Comparison of ENCODE assay signal across 20 cellular contexts in the genomic region with DNA sequence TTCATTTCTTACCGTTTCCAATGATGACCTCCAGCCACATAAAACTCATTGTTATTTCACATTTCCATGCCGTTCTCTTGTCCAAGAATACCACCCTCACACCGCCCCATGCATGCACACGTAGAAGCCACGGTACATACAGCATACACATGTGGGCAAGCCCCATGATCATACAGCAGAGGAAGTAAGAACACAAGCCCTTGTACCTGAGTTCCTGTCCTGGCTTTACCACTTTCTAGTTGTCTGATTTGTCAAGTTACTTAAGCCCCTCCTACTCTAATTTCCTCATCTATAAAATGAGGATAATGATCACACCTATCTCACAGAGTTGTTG. TPM values are rescaled to one million over a fixed set of nuclear protein-coding genes. Genes with fewer than 3 reads are reported as not detected.
DNase-seq lines count a peak whose midpoint lies in the region; ATAC-seq, FAIRE-seq and TF ChIP-seq lines count a peak whose summit lies in the region.
"Had no signal": no experiment of that assay in that cellular context is flagged by ENCODE, and none has a peak within 500 bp of the region (broad histone marks: within the 10 kb centered on the region; RNA-seq: fewer than 3 reads in every experiment).

No MANE protein-coding gene starts in this region.

- H3K9me3 ChIP-seq in T-helper 17 cell (ENCODE audit: control insufficient read depth, low read length, poor library complexity, severe bottlenecking) (no peaks in the 10 kb centered on the region), A673 (ENCODE audit: low read depth, low read length, poor library complexity, severe bottlenecking) (no peaks in the 10 kb centered on the region)
- H3K9me3 ChIP-seq: gastrocnemius medialis, stomach, upper lobe of left lung had no signal

- peaks cover 15% of the 10 kb centered on the region for H3K4me1 ChIP-seq in A673 (ENCODE audit: insufficient read depth, low read length, poor library complexity, severe bottlenecking)

- no peak for DNase-seq in stimulated activated naive CD8-positive, alpha-beta T cell treated with anti-CD3 and anti-CD28 coated beads, Interleukin-15, Interleukin-2, amounts not matched to agents 100 U/mL and 50 U/mL, for 24 hours
- DNase-seq in T-helper 17 cell (peak in 1 of 3 donors; percentile 14), urothelium cell line (ENCODE audit: low spot score) (no peak), A673 (ENCODE audit: low spot score) (no peak), GM13977 (ENCODE audit: low spot score) (no peak)
- DNase-seq in activated naive CD8-positive, alpha-beta T cell treated with anti-CD3 and anti-CD28 coated beads, Interleukin-2, amount 50 U/mL, for 24 hours: no peak
- DNase-seq: activated CD8-positive, alpha-beta memory T cell treated with anti-CD3 and anti-CD28 coated beads, Interleukin-2, amount 50 U/mL, for 48 hours; Calu3; gastrocnemius medialis; kidney glomerular epithelial cell; naive B cell; NCI-H1436; NCI-H526; posterior cingulate gyrus; stomach; upper lobe of left lung had no signal

- H3K27ac ChIP-seq in A673 (ENCODE audit: low read depth, low read length, poor library complexity, severe bottlenecking): no peak overlapping the region
- H3K27ac ChIP-seq: gastrocnemius medialis had no signal

- H3K4me3 Mint-ChIP-seq in stimulated activated naive CD8-positive, alpha-beta T cell treated with anti-CD3 and anti-CD28 coated beads, Interleukin-15, Interleukin-2, amounts not matched to agents 100 ng/mL and 50 ng/mL, for 24 hours: peak overlapping the region; percentile 48
- H3K4me3 Mint-ChIP-seq in T-helper 17 cell: peak overlapping the region; percentile 83
- H3K4me3 Mint-ChIP-seq in activated naive CD8-positive, alpha-beta T cell treated with anti-CD3 and anti-CD28 coated beads, Interleukin-2, amount 50 U/mL, for 24 hours: no peak overlapping the region
- H3K4me3 Mint-ChIP-seq: memory B cell, naive B cell had no signal

- CTCF ChIA-PET in A673 (lab: Charles Lee): no interaction called here

- peaks cover 66% of the 10 kb centered on the region for H3K4me1 Mint-ChIP-seq in stimulated activated naive CD8-positive, alpha-beta T cell treated with anti-CD3 and anti-CD28 coated beads, Interleukin-15, Interleukin-2, amounts not matched to agents 100 ng/mL and 50 ng/mL, for 24 hours (ENCODE audit: low read depth)
- peaks cover 55% of the 10 kb centered on the region for H3K4me1 Mint-ChIP-seq in T-helper 17 cell
- peaks cover 74% of the 10 kb centered on the region for H3K4me1 Mint-ChIP-seq in activated naive CD8-positive, alpha-beta T cell treated with anti-CD3 and anti-CD28 coated beads, Interleukin-2, amount 50 U/mL, for 24 hours
- H3K4me1 Mint-ChIP-seq: naive B cell had no signal

- no peaks in the 10 kb centered on the region for H3K36me3 ChIP-seq in A673 (ENCODE audit: insufficient read depth, low read length, poor library complexity, severe bottlenecking)
- H3K36me3 ChIP-seq: gastrocnemius medialis, upper lobe of left lung had no signal

- no peak for ATAC-seq in stimulated activated naive CD8-positive, alpha-beta T cell treated with anti-CD3 and anti-CD28 coated beads, Interleukin-15, Interleukin-2, amounts not matched to agents 100 U/mL and 50 U/mL, for 24 hours
- peak; percentile 79 for ATAC-seq in T-helper 17 cell
- no peak for ATAC-seq in activated naive CD8-positive, alpha-beta T cell treated with anti-CD3 and anti-CD28 coated beads, Interleukin-2, amount 50 U/mL, for 24 hours
- ATAC-seq in GM19397 (IDR thresholded peaks at IDR 0.05; ENCODE audit: unreplicated experiment): no peak
- ATAC-seq: gastrocnemius medialis had no signal

- in situ Hi-C loops in GM13977 (cut with MboI; ENCODE audit: low pct_unique_long_range_greater_than_20kb, low sequenced_read_pairs, unreplicated experiment): no loop called here

- TF ChIP-seq CTCF in A673 (conservative IDR thresholded peaks at IDR 0.05; ENCODE audit: low read depth, low read length): no peak
- TF ChIP-seq CTCF in GM13977 (IDR thresholded peaks at IDR 0.05; ENCODE audit: extremely low read depth, insufficient read depth, missing control alignments): no peak

- peak overlapping the region; percentile 99 for H3K27ac Mint-ChIP-seq in stimulated activated naive CD8-positive, alpha-beta T cell treated with anti-CD3 and anti-CD28 coated beads, Interleukin-15, Interleukin-2, amounts not matched to agents 100 ng/mL and 50 ng/mL, for 24 hours
- peak overlapping the region; percentile 98 for H3K27ac Mint-ChIP-seq in T-helper 17 cell
- H3K27ac Mint-ChIP-seq in activated naive CD8-positive, alpha-beta T cell treated with anti-CD3 and anti-CD28 coated beads, Interleukin-2, amount 50 U/mL, for 24 hours: peak overlapping the region; percentile 96
- H3K27ac Mint-ChIP-seq: memory B cell had no signal

- peaks cover 33% of the 10 kb centered on the region for H3K36me3 Mint-ChIP-seq in stimulated activated naive CD8-positive, alpha-beta T cell treated with anti-CD3 and anti-CD28 coated beads, Interleukin-15, Interleukin-2, amounts not matched to agents 100 ng/mL and 50 ng/mL, for 24 hours (ENCODE audit: low read depth)
- H3K36me3 Mint-ChIP-seq in T-helper 17 cell (ENCODE audit: low read depth): peaks cover 5% of the 10 kb centered on the region
- H3K36me3 Mint-ChIP-seq in activated naive CD8-positive, alpha-beta T cell treated with anti-CD3 and anti-CD28 coated beads, Interleukin-2, amount 50 U/mL, for 24 hours (ENCODE audit: low read depth): peaks cover 29% of the 10 kb centered on the region
- H3K36me3 Mint-ChIP-seq: memory B cell, naive B cell had no signal

- FAIRE-seq in urothelium cell line (lab: Jason Lieb, UNC): peak; percentile 78
- FAIRE-seq: bronchial epithelial cell had no signal

- no peak overlapping the region for H3K4me3 ChIP-seq in A673 (ENCODE audit: low read depth, low read length, poor library complexity, severe bottlenecking)
- H3K4me3 ChIP-seq: gastrocnemius medialis, stomach, upper lobe of left lung had no signal

- H3K27me3 ChIP-seq in A673 (replicated peaks; ENCODE audit: insufficient read depth, low read depth, low read length, poor library complexity): no peaks in the 10 kb centered on the region
- H3K27me3 ChIP-seq: gastrocnemius medialis, stomach, upper lobe of left lung had no signal

- no peaks in the 10 kb centered on the region for H3K27me3 Mint-ChIP-seq in stimulated activated naive CD8-positive, alpha-beta T cell treated with anti-CD3 and anti-CD28 coated beads, Interleukin-15, Interleukin-2, amounts not matched to agents 100 ng/mL and 50 ng/mL, for 24 hours
- no peaks in the 10 kb centered on the region for H3K27me3 Mint-ChIP-seq in T-helper 17 cell
- H3K27me3 Mint-ChIP-seq in activated naive CD8-positive, alpha-beta T cell treated with anti-CD3 and anti-CD28 coated beads, Interleukin-2, amount 50 U/mL, for 24 hours: no peaks in the 10 kb centered on the region
- H3K27me3 Mint-ChIP-seq: memory B cell had no signal

- POLR2A ChIA-PET in A673 (lab: Charles Lee; ENCODE audit: low non-redundant PET): no interaction called here

- H3K9me3 Mint-ChIP-seq in stimulated activated naive CD8-positive, alpha-beta T cell treated with anti-CD3 and anti-CD28 coated beads, Interleukin-15, Interleukin-2, amounts not matched to agents 100 ng/mL and 50 ng/mL, for 24 hours: no peaks in the 10 kb centered on the region
- H3K9me3 Mint-ChIP-seq in activated naive CD8-positive, alpha-beta T cell treated with anti-CD3 and anti-CD28 coated beads, Interleukin-2, amount 50 U/mL, for 24 hours: no peaks in the 10 kb centered on the region
- H3K9me3 Mint-ChIP-seq: memory B cell, naive B cell had no signal

- BruUV-seq in A673 (replicated peaks; lab: Mats Ljungman, UMichigan): no TSS peak

- intact Hi-C loops in A673 (cut with micrococcal nuclease; ENCODE audit: unreplicated experiment): no loop called here

RNA-seq across cellular contexts. Expression of a gene that starts 59.9 kb away (rescaled TPM):
- total RNA-seq in T-helper 17 cell (10 to 100 TPM; 81.1 to 94.8 TPM), A673 (2021) (10.6 TPM in 2 replicates)
